ENCODE assay signal across 22 cellular contexts in genomic region chr2:110107092-110108079, GRCh38. TPM values are rescaled to one million over a fixed set of nuclear protein-coding genes. Genes with fewer than 3 reads are reported as not detected.
DNase-seq lines count a peak whose midpoint lies in the region; ATAC-seq, FAIRE-seq and TF ChIP-seq lines count a peak whose summit lies in the region.
"Had no signal": no experiment of that assay in that cellular context is flagged by ENCODE, and none has a peak within 500 bp of the region (broad histone marks: within the 10 kb centered on the region; RNA-seq: fewer than 3 reads in every experiment).

No MANE protein-coding gene starts in this region.

- H4K5ac ChIP-seq in IMR-90 (ENCODE audit: low read depth, low read length) = peak overlapping the region; percentile 77

- H2BK120ac ChIP-seq in IMR-90 (ENCODE audit: low read depth, low read length) = peak overlapping the region; percentile 4

- H3K4me1 ChIP-seq in IMR-90 (ENCODE audit: control insufficient read depth, insufficient read depth, low read length) (peaks cover 22% of the 10 kb centered on the region), astrocyte (ENCODE audit: insufficient read depth, low read length) (peaks cover 45% of the 10 kb centered on the region), transverse colon (peaks cover 14 to 55% (median 34%) of the 10 kb centered on the region in 4 donors), BE2C (no peaks in the 10 kb centered on the region)
- H3K4me1 ChIP-seq: gastrocnemius medialis had no signal

- peak overlapping the region; percentile 48 for H3K4ac ChIP-seq in IMR-90 (ENCODE audit: low read depth, low read length)

- H3K4me1 Mint-ChIP-seq in astrocyte (ENCODE audit: low read depth, unreplicated experiment) = peaks cover 12% of the 10 kb centered on the region
- H3K4me1 Mint-ChIP-seq in stimulated activated memory B cell treated with anti-CD40 and anti-IgM and Interleukin-4, amounts not matched to agents 10 μg/mL and 1 μg/mL and 100 μg/mL, for 72 hours = no peaks in the 10 kb centered on the region

- H3K4me3 Mint-ChIP-seq in astrocyte (ENCODE audit: unreplicated experiment) = no peak overlapping the region
- H3K4me3 Mint-ChIP-seq in stimulated activated memory B cell treated with anti-CD40 and anti-IgM and Interleukin-4, amounts not matched to agents 10 μg/mL and 1 μg/mL and 100 μg/mL, for 72 hours = no peak overlapping the region
- H3K4me3 Mint-ChIP-seq: effector memory CD8-positive, alpha-beta T cell; GM23338; natural killer cell treated with Interleukin-12 subunit alpha and Interleukin-12 subunit beta and Interleukin-15 and Interleukin-18, amount 100 ng/mL, for 72 hours; T-helper 17 cell had no signal

- POLR2A ChIA-PET in IMR-90 (lab: Charles Lee; ENCODE audit: unreplicated experiment) = interaction anchor here (0.6 kb wide), 1 partner anchor 1140 kb away, joined by 3 read pairs; no protein-coding TSS in a partner anchor

- ATAC-seq in IMR-90 (ENCODE audit: low read depth) = no peak
- ATAC-seq in GM18519 (IDR thresholded peaks at IDR 0.05; ENCODE audit: low FRiP score, unreplicated experiment) = no peak
- no peak for ATAC-seq in stimulated activated memory B cell treated with anti-CD40 and anti-IgM and Interleukin-4, amounts not matched to agents 10 μg/mL and 1 μg/mL and 100 μg/mL, for 72 hours
- ATAC-seq: effector memory CD8-positive, alpha-beta T cell; gastrocnemius medialis; GM23338; natural killer cell treated with Interleukin-12 subunit alpha and Interleukin-12 subunit beta and Interleukin-15 and Interleukin-18, amount 100 ng/mL, for 72 hours; Right ventricle myocardium inferior; T-helper 17 cell had no signal

- H2BK5ac ChIP-seq in IMR-90 (ENCODE audit: low read depth, low read length, poor library complexity, severe bottlenecking) = peak overlapping the region; percentile 53

- no peak for FAIRE-seq in astrocyte (lab: Jason Lieb, UNC)

- no peak for TF ChIP-seq EP300 in transverse colon (IDR thresholded peaks at IDR 0.05; ENCODE audit: low read depth)

- no peak overlapping the region for H3K27ac Mint-ChIP-seq in astrocyte (ENCODE audit: unreplicated experiment)
- H3K27ac Mint-ChIP-seq in stimulated activated memory B cell treated with anti-CD40 and anti-IgM and Interleukin-4, amounts not matched to agents 10 μg/mL and 1 μg/mL and 100 μg/mL, for 72 hours = no peak overlapping the region
- H3K27ac Mint-ChIP-seq: effector memory CD8-positive, alpha-beta T cell; GM23338; natural killer cell treated with Interleukin-12 subunit alpha and Interleukin-12 subunit beta and Interleukin-15 and Interleukin-18, amount 100 ng/mL, for 72 hours; T-helper 17 cell had no signal

- H2AK9ac ChIP-seq in IMR-90 (replicated peaks; ENCODE audit: low read depth, low read length, poor library complexity) = no peak overlapping the region

- H4K91ac ChIP-seq in IMR-90 (ENCODE audit: insufficient read depth, low read depth, low read length) = no peak overlapping the region; the same call in 1 of the 2 replicates

- H3K36me3 Mint-ChIP-seq in astrocyte (ENCODE audit: low read depth, unreplicated experiment) = no peaks in the 10 kb centered on the region
- no peaks in the 10 kb centered on the region for H3K36me3 Mint-ChIP-seq in stimulated activated memory B cell treated with anti-CD40 and anti-IgM and Interleukin-4, amounts not matched to agents 10 μg/mL and 1 μg/mL and 100 μg/mL, for 72 hours
- H3K36me3 Mint-ChIP-seq: natural killer cell treated with Interleukin-12 subunit alpha and Interleukin-12 subunit beta and Interleukin-15 and Interleukin-18, amount 100 ng/mL, for 72 hours had no signal

- TF ChIP-seq RAD21 in IMR-90 (IDR thresholded peaks at IDR 0.05; ENCODE audit: low read length) = no peak

- H3K79me2 ChIP-seq in astrocyte (ENCODE audit: insufficient read depth, low read length) = peaks cover 29% of the 10 kb centered on the region

- TF ChIP-seq POLR2A in IMR-90 (IDR thresholded peaks at IDR 0.05; ENCODE audit: low read depth, low read length) (no peak), transverse colon (IDR thresholded peaks at IDR 0.05) (peak; percentile 59)

- H3K23ac ChIP-seq in IMR-90 (ENCODE audit: low read depth, low read length) = no peak overlapping the region

- no peak for DNase-seq in IMR-90
- no peak for DNase-seq in astrocyte (ENCODE audit: low read depth)
- DNase-seq in glomerular visceral epithelial cell (ENCODE audit: extremely low spot score) = peak; percentile 15
- DNase-seq in transverse colon = peak; percentile 53
- no peak for DNase-seq in BE2C
- DNase-seq in NCI-H82 (lab: John Stamatoyannopoulos, UW) = no peak
- DNase-seq: activated CD4-positive, CD25-positive, alpha-beta regulatory T cell; effector memory CD8-positive, alpha-beta T cell; gastrocnemius medialis; NCI-H1105 treated with DMSO at 0.1 percent for 48 hours; NK-92 treated with Interleukin-12 subunit alpha and Interleukin-12 subunit beta, amount 100 ng/mL, for 24 hours; stimulated activated CD4-positive, alpha-beta T cell treated with anti-CD3 and anti-CD28 coated beads, Interleukin-4, amount 100 ng/mL, for 4 hours; stimulated activated CD8-positive, alpha-beta memory T cell treated with anti-CD3 and anti-CD28 coated beads, Interleukin-4, amount 100 ng/mL, for 48 hours; T-helper 17 cell had no signal

- H3K4me2 ChIP-seq in IMR-90 (ENCODE audit: low read depth, low read length) (no peak overlapping the region), astrocyte (ENCODE audit: low read length) (peak overlapping the region; percentile 71)
- H3K4me2 ChIP-seq: GM23338 had no signal

- H3K9ac ChIP-seq in IMR-90 (ENCODE audit: low read depth, low read length) (no peak overlapping the region; the same call in 1 of the 2 replicates), astrocyte (ENCODE audit: low read length) (peak overlapping the region; percentile 61)
- H3K9ac ChIP-seq: BLaER1 treated with 17β-estradiol and CSF1 and Interleukin-3, amounts not matched to agents 10 nM and 100 nM had no signal

- H4K20me1 ChIP-seq in IMR-90 (ENCODE audit: insufficient read depth, low read length) = no peaks in the 10 kb centered on the region
- no peaks in the 10 kb centered on the region for H4K20me1 ChIP-seq in astrocyte (ENCODE audit: insufficient read depth, low read length)
- H4K20me1 ChIP-seq: BLaER1 treated with 17β-estradiol and CSF1 and Interleukin-3, amounts not matched to agents 10 nM and 100 nM had no signal

- peaks cover 10% of the 10 kb centered on the region for H3K27me3 Mint-ChIP-seq in astrocyte (ENCODE audit: low read depth, unreplicated experiment)
- peaks cover 84% of the 10 kb centered on the region for H3K27me3 Mint-ChIP-seq in stimulated activated memory B cell treated with anti-CD40 and anti-IgM and Interleukin-4, amounts not matched to agents 10 μg/mL and 1 μg/mL and 100 μg/mL, for 72 hours

- H3K27ac ChIP-seq in IMR-90 (ENCODE audit: insufficient read depth, low read length) (peak overlapping the region; percentile 50; the same call in 1 of the 2 replicates), astrocyte (ENCODE audit: low read depth, low read length) (peak overlapping the region; percentile 75), transverse colon (peak overlapping the region; percentile 78 to 92 (median 86))
- H3K27ac ChIP-seq: BLaER1 treated with 17β-estradiol and CSF1 and Interleukin-3, amounts not matched to agents 10 nM and 100 nM; gastrocnemius medialis had no signal

- TF ChIP-seq CTCF in IMR-90 (conservative IDR thresholded peaks at IDR 0.05; ENCODE audit: low read depth, low read length) (no peak), astrocyte (IDR thresholded peaks at IDR 0.05; ENCODE audit: insufficient read depth, low read depth, low read length) (no peak), transverse colon (IDR thresholded peaks at IDR 0.05) (no peak), BE2C (IDR thresholded peaks at IDR 0.05; ENCODE audit: low read depth, low read length) (no peak)

- dilution Hi-C loops in IMR-90 (cut with HindIII; ENCODE audit: low sequenced_read_pairs, unreplicated experiment) = no loop called here

- peak overlapping the region; percentile 60; the same call in 1 of the 2 replicates for H3K14ac ChIP-seq in IMR-90 (replicated peaks; ENCODE audit: low read depth, low read length)

- no peaks in the 10 kb centered on the region for H3K27me3 ChIP-seq in IMR-90 (ENCODE audit: control insufficient read depth, insufficient read depth, low read length)
- H3K27me3 ChIP-seq in astrocyte (ENCODE audit: insufficient read depth, low read length) = no peaks in the 10 kb centered on the region
- H3K27me3 ChIP-seq in transverse colon = no peaks in the 10 kb centered on the region
- H3K27me3 ChIP-seq in BE2C = no peaks in the 10 kb centered on the region
- H3K27me3 ChIP-seq: BLaER1 treated with 17β-estradiol and CSF1 and Interleukin-3, amounts not matched to agents 10 nM and 100 nM had no signal

- H2BK20ac ChIP-seq in IMR-90 (ENCODE audit: low read depth, low read length) = peak overlapping the region; percentile 69; the same call in 1 of the 2 replicates

- peak overlapping the region; percentile 67 for H2AK5ac ChIP-seq in IMR-90 (ENCODE audit: low read depth, low read length)

- CTCF ChIA-PET in IMR-90 (lab: Yijun Ruan, JAX) = interaction anchor here (1.2 to 2.2 kb wide), 2 partner anchors 9 kb away, joined by 5 to 7 read pairs; partner anchors contain the start of gene MALL

- H3K36me3 ChIP-seq in IMR-90 (ENCODE audit: control insufficient read depth, insufficient read depth, low read length) (no peaks in the 10 kb centered on the region), astrocyte (ENCODE audit: insufficient read depth, low read length) (no peaks in the 10 kb centered on the region), transverse colon (no peaks in the 10 kb centered on the region), BE2C (no peaks in the 10 kb centered on the region)
- H3K36me3 ChIP-seq: BLaER1 treated with 17β-estradiol and CSF1 and Interleukin-3, amounts not matched to agents 10 nM and 100 nM; gastrocnemius medialis; thoracic aorta had no signal

- intact Hi-C loops in IMR-90 (cut with micrococcal nuclease) (no loop called here), transverse colon (cut with DNase I; ENCODE audit: low total_unique reads) (no loop called here)

- no peak overlapping the region for H3K56ac ChIP-seq in IMR-90 (ENCODE audit: extremely low read depth, insufficient read depth, low read length)

- BruUV-seq in IMR-90 (replicated peaks; lab: Mats Ljungman, UMichigan) = no TSS peak

- H2BK15ac ChIP-seq in IMR-90 (ENCODE audit: low read depth, low read length) = peak overlapping the region; percentile 36; the same call in 1 of the 3 replicates

- WGBS in IMR-90 (ENCODE audit: extremely low coverage in 2 of 2, insufficient read length in 1 of 2), 2 experiments = 78% methylated on average over 1 of the region's 3 CpGs; no CpG with 5 or more reads in 1 of the 2 experiments
- WGBS in transverse colon (ENCODE audit: low coverage in 1 of 2), 2 donors = 67 to 79% methylated on average over 1 to 3 of the region's 3 CpGs

- peaks cover 26% of the 10 kb centered on the region for H3K9me1 ChIP-seq in IMR-90 (ENCODE audit: insufficient read depth, low read length)

- peak overlapping the region; percentile 21 for H3K18ac ChIP-seq in IMR-90 (ENCODE audit: low read depth, low read length)

- no peaks in the 10 kb centered on the region for H3K9me3 ChIP-seq in IMR-90 (ENCODE audit: control insufficient read depth, insufficient read depth, low read length)
- no peaks in the 10 kb centered on the region for H3K9me3 ChIP-seq in astrocyte (ENCODE audit: insufficient read depth, low read depth, low read length)
- H3K9me3 ChIP-seq in transverse colon = no peaks in the 10 kb centered on the region
- no peaks in the 10 kb centered on the region for H3K9me3 ChIP-seq in BE2C
- H3K9me3 ChIP-seq: gastrocnemius medialis, thoracic aorta had no signal

- peak overlapping the region; percentile 47 for H2AFZ ChIP-seq in IMR-90 (replicated peaks; ENCODE audit: low read length, poor library complexity)
- H2AFZ ChIP-seq in astrocyte (ENCODE audit: low read depth, low read length) = peak overlapping the region; percentile 18

- peaks cover 6% of the 10 kb centered on the region for H3K9me3 Mint-ChIP-seq in astrocyte (ENCODE audit: unreplicated experiment)
- peaks cover 10% of the 10 kb centered on the region for H3K9me3 Mint-ChIP-seq in stimulated activated memory B cell treated with anti-CD40 and anti-IgM and Interleukin-4, amounts not matched to agents 10 μg/mL and 1 μg/mL and 100 μg/mL, for 72 hours
- H3K9me3 Mint-ChIP-seq: effector memory CD8-positive, alpha-beta T cell; natural killer cell treated with Interleukin-12 subunit alpha and Interleukin-12 subunit beta and Interleukin-15 and Interleukin-18, amount 100 ng/mL, for 72 hours had no signal

- H3K4me3 ChIP-seq in IMR-90 (ENCODE audit: insufficient read depth, low read depth, low read length) = no peak overlapping the region
- H3K4me3 ChIP-seq in astrocyte (ENCODE audit: insufficient read depth, low read depth, low read length) = no peak overlapping the region
- peak overlapping the region in 1 of 4 donors; percentile 9 for H3K4me3 ChIP-seq in transverse colon
- no peak overlapping the region for H3K4me3 ChIP-seq in BE2C (ENCODE audit: low read depth, low read length)
- H3K4me3 ChIP-seq: BLaER1 treated with 17β-estradiol and CSF1 and Interleukin-3, amounts not matched to agents 10 nM and 100 nM; gastrocnemius medialis; GM23338; skin epidermis had no signal

- H4K8ac ChIP-seq in IMR-90 (ENCODE audit: low read depth in 2 of 2, low read length in 2 of 2) = peak overlapping the region in 1 of 2 experiments; percentile 2; a peak in 1 of 4 replicates

- in situ Hi-C loops in IMR-90 (cut with MboI; ENCODE audit: low sequenced_read_pairs) = no loop called here
- in situ Hi-C loops in transverse colon (cut with MboI; ENCODE audit: low pct_ligation_motif_present in 1 of 4, low pct_unique_long_range_greater_than_20kb in 1 of 4, low sequenced_read_pairs in 3 of 4) = no loop called here

- peaks cover 0 to 4% of the 10 kb centered on the region in 2 experiments; a peak in 1 of 4 replicates for H3K79me1 ChIP-seq in IMR-90 (ENCODE audit: low read depth in 1 of 2, low read length in 2 of 2)

RNA-seq across cellular contexts. Expression of gene MALL, which starts 8.2 kb away (rescaled TPM):
- total RNA-seq in IMR-90 (2012; rRNA removed) = 1.6 and 2.2 TPM in 2 replicates
- polyA plus RNA-seq in IMR-90 (2012; rRNA removed) = 1.2 and 1.6 TPM in 2 replicates
- polyA plus RNA-seq in IMR-90 (2012; cell fraction: cytosol; rRNA removed) = 1.0 and 1.4 TPM in 2 replicates
- 0.37 and 0.46 TPM in 2 replicates for polyA plus RNA-seq in IMR-90 (2012; cell fraction: nucleus; rRNA removed; ENCODE audit: low replicate concordance)
- 0.19 and 0.36 TPM in 2 replicates for total RNA-seq in astrocyte
- total RNA-seq in transverse colon = 100 to 1,000 TPM; 205 to 499 (median 299) TPM
- not detected for polyA plus RNA-seq in BE2C (2012; ENCODE audit: insufficient read depth, insufficient read length, low read depth)
- total RNA-seq: natural killer cell treated with Interleukin-12 subunit alpha and Interleukin-12 subunit beta and Interleukin-15 and Interleukin-18, amount 100 ng/mL, for 72 hours had no signal

Comparison
In these comparisons a context has a peak if more than half of its experiments do, and no peak if none do; other contexts are left out.
1. DNase-seq: peak in glomerular visceral epithelial cell (single experiment) and transverse colon (single experiment); none in IMR-90 (single experiment), astrocyte (single experiment), BE2C (single experiment) and NCI-H82 (single experiment).
2. RNA of gene MALL, which starts 8.2 kb away (total RNA-seq): 205 to 499 TPM in transverse colon; 1.6 to 2.2 TPM in IMR-90 and 0.19 to 0.36 TPM in astrocyte; every median in the first group is over 10 times any median in the second.
3. Peak in every context shown above with its lines, with median percentiles within 50 percentile points of each other: H3K27ac ChIP-seq.